17 cellular contexts compared by ENCODE assay signal in the genomic region with DNA sequence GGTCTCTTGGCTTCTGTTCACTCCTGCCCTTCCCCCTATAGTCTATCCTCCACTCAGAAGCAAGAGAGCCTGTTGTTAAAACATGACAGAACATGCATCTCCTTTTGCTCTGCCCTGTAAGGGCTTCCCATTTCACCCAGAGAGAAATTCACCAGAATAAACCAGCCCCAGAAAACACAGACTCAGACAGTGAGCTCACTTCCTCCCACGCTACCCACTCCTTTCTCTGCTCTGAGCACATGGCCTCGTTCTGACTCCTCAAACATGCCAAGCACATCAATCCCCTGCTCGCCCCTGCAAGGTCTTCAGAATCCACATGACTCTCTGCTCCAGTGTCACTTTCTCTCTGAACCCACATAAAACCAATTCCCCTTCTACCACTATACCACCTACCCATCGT. TPM values are rescaled to one million over a fixed set of nuclear protein-coding genes. Genes with fewer than 3 reads are reported as not detected.
DNase-seq lines count a peak whose midpoint lies in the region; ATAC-seq, FAIRE-seq and TF ChIP-seq lines count a peak whose summit lies in the region.
"Had no signal": no experiment of that assay in that cellular context is flagged by ENCODE, and none has a peak within 500 bp of the region (broad histone marks: within the 10 kb centered on the region; RNA-seq: fewer than 3 reads in every experiment).

No MANE protein-coding gene starts in this region.

- H4K8ac ChIP-seq in IMR-90 (ENCODE audit: low read depth in 2 of 2, low read length in 2 of 2), result peak overlapping the region; percentile 52 to 75; a peak in 2 of 4 replicates
- no peak overlapping the region for H4K8ac ChIP-seq in H1 (ENCODE audit: extremely low read depth, insufficient read depth, low read length)

- H4K91ac ChIP-seq in IMR-90 (ENCODE audit: insufficient read depth, low read depth, low read length), result peak overlapping the region; percentile 49
- no peak overlapping the region for H4K91ac ChIP-seq in H1 (replicated peaks; ENCODE audit: insufficient read length, low read length)

- peak; percentile 7 for FAIRE-seq in H1 (lab: Jason Lieb, UNC)
- FAIRE-seq: GM18507, H54, islet of Langerhans had no signal

- BruUV-seq in IMR-90 (replicated peaks; lab: Mats Ljungman, UMichigan), result no TSS peak

- TF ChIP-seq CTCF in IMR-90 (conservative IDR thresholded peaks at IDR 0.05; ENCODE audit: low read depth, low read length) (no peak), H1 (IDR thresholded peaks at IDR 0.05; ENCODE audit: control extremely low read depth in 1 of 3, insufficient read depth in 1 of 3, low read depth in 1 of 3, low read length in 3 of 3) (no peak), neural crest cell (conservative IDR thresholded peaks at IDR 0.05) (no peak)

- H2AK5ac ChIP-seq in IMR-90 (ENCODE audit: low read depth, low read length) (peak overlapping the region; percentile 45; the same call in 1 of the 2 replicates), H1 (ENCODE audit: low read depth, low read length) (no peak overlapping the region)

- H3K56ac ChIP-seq in IMR-90 (ENCODE audit: extremely low read depth, insufficient read depth, low read length), result no peak overlapping the region
- H3K56ac ChIP-seq in H1 (replicated peaks; ENCODE audit: insufficient read length, low read depth, low read length), result no peak overlapping the region

- H2BK12ac ChIP-seq in H1 (ENCODE audit: low read depth, low read length), result no peak overlapping the region

- no peaks in the 10 kb centered on the region for H4K20me1 ChIP-seq in IMR-90 (ENCODE audit: insufficient read depth, low read length)
- no peaks in the 10 kb centered on the region for H4K20me1 ChIP-seq in H1 (replicated peaks in 1 of 2; ENCODE audit: control insufficient read depth in 1 of 2, insufficient read depth in 2 of 2, low read length in 2 of 2)
- H4K20me1 ChIP-seq: BLaER1 had no signal

- H3K14ac ChIP-seq in IMR-90 (replicated peaks; ENCODE audit: low read depth, low read length), result peak overlapping the region; percentile 18
- no peak overlapping the region for H3K14ac ChIP-seq in H1 (ENCODE audit: insufficient read length)

- H3K9me3 Mint-ChIP-seq in neural crest cell, result peaks cover 12% of the 10 kb centered on the region
- H3K9me3 Mint-ChIP-seq in T-helper 2 cell treated with Interferon-gamma antibody and Interleukin-4, amounts not matched to agents 5 μg/mL and 100 μg/mL, for 36 hours, result no peaks in the 10 kb centered on the region
- H3K9me3 Mint-ChIP-seq: activated B cell treated with CpG ODN at 0.5 μM for 24 hours; activated naive CD8-positive, alpha-beta T cell treated with anti-CD3 and anti-CD28 coated beads, Interleukin-2, amount 10 ng/mL, durations not matched to agents 7 days and 5 days; dendritic cell treated with granulocyte-macrophage colony-stimulating factor and Interleukin-4, amounts not matched to agents 40 ng/mL and 50 ng/mL, for 4 days had no signal

- no peak overlapping the region for H3K4me3 Mint-ChIP-seq in neural crest cell
- H3K4me3 Mint-ChIP-seq in T-helper 2 cell treated with Interferon-gamma antibody and Interleukin-4, amounts not matched to agents 5 μg/mL and 100 μg/mL, for 36 hours, result no peak overlapping the region
- H3K4me3 Mint-ChIP-seq: activated B cell treated with CpG ODN at 0.5 μM for 24 hours; activated naive CD8-positive, alpha-beta T cell treated with anti-CD3 and anti-CD28 coated beads, Interleukin-2, amount 10 ng/mL, durations not matched to agents 7 days and 5 days; dendritic cell treated with granulocyte-macrophage colony-stimulating factor and Interleukin-4, amounts not matched to agents 40 ng/mL and 50 ng/mL, for 4 days had no signal

- H2BK120ac ChIP-seq in IMR-90 (ENCODE audit: low read depth, low read length) (peak overlapping the region; percentile 89), H1 (replicated peaks; ENCODE audit: low read depth, low read length) (no peak overlapping the region)

- H3K9ac ChIP-seq in IMR-90 (ENCODE audit: low read depth, low read length), result 0 out of 2 replicates have a peak overlapping the region, but pooled peaks have one; percentile 29
- no peak overlapping the region for H3K9ac ChIP-seq in H1 (replicated peaks in 1 of 4; ENCODE audit: extremely low read depth in 1 of 4, low read depth in 3 of 4, low read length in 3 of 4)
- H3K9ac ChIP-seq: BLaER1 had no signal

- H3K36me3 ChIP-seq in IMR-90 (ENCODE audit: control insufficient read depth, insufficient read depth, low read length), result peaks cover 7% of the 10 kb centered on the region
- peaks cover 0 to 7% (median 5%) of the 10 kb centered on the region in 4 experiments; a peak in 3 of 8 replicates for H3K36me3 ChIP-seq in H1 (ENCODE audit: control insufficient read depth in 2 of 4, insufficient read depth in 4 of 4, low read length in 3 of 4)
- H3K36me3 ChIP-seq: BLaER1 had no signal

- H3K4me1 Mint-ChIP-seq in neural crest cell, result peaks cover 33% of the 10 kb centered on the region
- H3K4me1 Mint-ChIP-seq in T-helper 2 cell treated with Interferon-gamma antibody and Interleukin-4, amounts not matched to agents 5 μg/mL and 100 μg/mL, for 36 hours (ENCODE audit: low read depth), result no peaks in the 10 kb centered on the region
- H3K4me1 Mint-ChIP-seq: activated B cell treated with CpG ODN at 0.5 μM for 24 hours; activated naive CD8-positive, alpha-beta T cell treated with anti-CD3 and anti-CD28 coated beads, Interleukin-2, amount 10 ng/mL, durations not matched to agents 7 days and 5 days had no signal

- CTCF ChIA-PET in IMR-90 (lab: Yijun Ruan, JAX), result no interaction called here
- CTCF ChIA-PET in H1 (lab: Charles Lee; ENCODE audit: partially characterized antibody), result no interaction called here

- in situ Hi-C loops in IMR-90 (cut with MboI; ENCODE audit: low sequenced_read_pairs), result no loop called here

- intact Hi-C loops in IMR-90 (cut with micrococcal nuclease), result no loop called here

- H3K4me1 ChIP-seq in IMR-90 (ENCODE audit: control insufficient read depth, insufficient read depth, low read length) (peaks cover 15% of the 10 kb centered on the region), H1 (replicated peaks in 1 of 4; ENCODE audit: control insufficient read depth in 3 of 4, insufficient read depth in 4 of 4, low read length in 3 of 4) (peaks cover 0 to 3% (median 0%) of the 10 kb centered on the region in 4 experiments; a peak in 1 of 7 replicates)
- H3K4me1 ChIP-seq: BLaER1 had no signal

- peak overlapping the region; percentile 82 for H3K23ac ChIP-seq in IMR-90 (ENCODE audit: low read depth, low read length)
- H3K23ac ChIP-seq in H1 (ENCODE audit: insufficient read length), result no peak overlapping the region

- peaks cover 5% of the 10 kb centered on the region; the same call in 1 of the 2 replicates for H3K9me1 ChIP-seq in IMR-90 (ENCODE audit: insufficient read depth, low read length)

- H2BK5ac ChIP-seq in IMR-90 (ENCODE audit: low read depth, low read length, poor library complexity, severe bottlenecking), result peak overlapping the region; percentile 79
- H2BK5ac ChIP-seq in H1 (ENCODE audit: low read depth, low read length), result no peak overlapping the region

- peak overlapping the region; percentile 81 for H3K27ac Mint-ChIP-seq in neural crest cell (ENCODE audit: unreplicated experiment)
- no peak overlapping the region for H3K27ac Mint-ChIP-seq in T-helper 2 cell treated with Interferon-gamma antibody and Interleukin-4, amounts not matched to agents 5 μg/mL and 100 μg/mL, for 36 hours
- H3K27ac Mint-ChIP-seq: activated B cell treated with CpG ODN at 0.5 μM for 24 hours; activated naive CD8-positive, alpha-beta T cell treated with anti-CD3 and anti-CD28 coated beads, Interleukin-2, amount 10 ng/mL, durations not matched to agents 7 days and 5 days; dendritic cell treated with granulocyte-macrophage colony-stimulating factor and Interleukin-4, amounts not matched to agents 40 ng/mL and 50 ng/mL, for 4 days had no signal

- H3K18ac ChIP-seq in IMR-90 (ENCODE audit: low read depth, low read length) (peak overlapping the region; percentile 86), H1 (ENCODE audit: extremely low read depth, low read length) (no peak overlapping the region; the same call in 1 of the 2 replicates)

- H3K23me2 ChIP-seq in H1 (ENCODE audit: low read depth, low read length), result no peaks in the 10 kb centered on the region

- H3K4me2 ChIP-seq in IMR-90 (ENCODE audit: low read depth, low read length), result no peak overlapping the region
- H3K4me2 ChIP-seq in H1 (ENCODE audit: insufficient read depth in 1 of 2, low read depth in 2 of 2, low read length in 2 of 2), result no peak overlapping the region
- H3K4me2 ChIP-seq: BLaER1 had no signal

- H3K4ac ChIP-seq in IMR-90 (ENCODE audit: low read depth, low read length), result peak overlapping the region; percentile 49
- H3K4ac ChIP-seq in H1 (replicated peaks; ENCODE audit: insufficient read length, low read depth, low read length), result no peak overlapping the region

- no peaks in the 10 kb centered on the region for H3K27me3 Mint-ChIP-seq in neural crest cell (ENCODE audit: low read depth)
- no peaks in the 10 kb centered on the region for H3K27me3 Mint-ChIP-seq in T-helper 2 cell treated with Interferon-gamma antibody and Interleukin-4, amounts not matched to agents 5 μg/mL and 100 μg/mL, for 36 hours (ENCODE audit: low read depth)
- H3K27me3 Mint-ChIP-seq: activated B cell treated with CpG ODN at 0.5 μM for 24 hours; activated naive CD8-positive, alpha-beta T cell treated with anti-CD3 and anti-CD28 coated beads, Interleukin-2, amount 10 ng/mL, durations not matched to agents 7 days and 5 days had no signal

- no peak for TF ChIP-seq POLR2A in IMR-90 (IDR thresholded peaks at IDR 0.05; ENCODE audit: low read depth, low read length)
- TF ChIP-seq POLR2A in H1 (IDR thresholded peaks at IDR 0.05; ENCODE audit: control extremely low read depth in 1 of 2, low read depth in 2 of 2, low read length in 2 of 2), result no peak

- H3K27me3 ChIP-seq in IMR-90 (ENCODE audit: control insufficient read depth, insufficient read depth, low read length) (no peaks in the 10 kb centered on the region), H1 (replicated peaks in 1 of 4; ENCODE audit: control insufficient read depth in 3 of 4, extremely low read depth in 1 of 4, insufficient read depth in 3 of 4, low read length in 3 of 4) (no peaks in the 10 kb centered on the region)

- DNase-seq in Daoy (ENCODE audit: low read depth) (peak; percentile 35), IMR-90 (peak; percentile 65), H1 (ENCODE audit: low read depth in 1 of 2, low spot score in 2 of 2) (no peak), neural crest cell (ENCODE audit: low read depth, low spot score) (no peak), NCI-H1417 (lab: John Stamatoyannopoulos, UW) (no peak), NCI-H1436 treated with DMSO at 0.1 percent for 48 hours (lab: John Stamatoyannopoulos, UW) (no peak), C1 segment of cervical spinal cord (lab: John Stamatoyannopoulos, UW) (no peak)
- no peak for DNase-seq in T-helper 2 cell treated with Interferon-gamma antibody and Interleukin-4, amounts not matched to agents 5 μg/mL and 100 μg/mL, for 36 hours (ENCODE audit: low spot score)
- DNase-seq: activated B cell treated with CpG ODN at 0.5 μM for 24 hours; activated naive CD8-positive, alpha-beta T cell treated with anti-CD3 and anti-CD28 coated beads, Interleukin-2, amount 10 ng/mL, durations not matched to agents 7 days and 5 days; NCI-H2227 treated with DMSO at 0.1 percent for 48 hours; stimulated activated naive CD4-positive, alpha-beta T cell had no signal

- H2AFZ ChIP-seq in IMR-90 (replicated peaks; ENCODE audit: low read length, poor library complexity) (no peak overlapping the region), H1 (ENCODE audit: low read length) (no peak overlapping the region)

- H2BK20ac ChIP-seq in IMR-90 (ENCODE audit: low read depth, low read length) (peak overlapping the region; percentile 40), H1 (ENCODE audit: low read length) (no peak overlapping the region)

- no peak for TF ChIP-seq RAD21 in IMR-90 (IDR thresholded peaks at IDR 0.05; ENCODE audit: low read length)
- TF ChIP-seq RAD21 in H1 (IDR thresholded peaks at IDR 0.05 in 1 of 2, conservative IDR thresholded peaks at IDR 0.05 in 1 of 2; ENCODE audit: low read depth in 2 of 2, low read length in 2 of 2), result no peak

- H3K4me3 ChIP-seq in IMR-90 (ENCODE audit: insufficient read depth, low read depth, low read length) (no peak overlapping the region), H1 (ENCODE audit: extremely low read depth in 1 of 4, insufficient read depth in 2 of 4, low read depth in 3 of 4, low read length in 4 of 4) (no peak overlapping the region)
- H3K4me3 ChIP-seq: BLaER1 had no signal

- H4K5ac ChIP-seq in IMR-90 (ENCODE audit: low read depth, low read length) (peak overlapping the region; percentile 69; the same call in 1 of the 2 replicates), H1 (ENCODE audit: insufficient read length, low read depth, low read length) (no peak overlapping the region)

- H3K36me3 Mint-ChIP-seq in neural crest cell (ENCODE audit: low read depth), result peaks cover 22% of the 10 kb centered on the region
- no peaks in the 10 kb centered on the region for H3K36me3 Mint-ChIP-seq in T-helper 2 cell treated with Interferon-gamma antibody and Interleukin-4, amounts not matched to agents 5 μg/mL and 100 μg/mL, for 36 hours (ENCODE audit: low read depth)
- H3K36me3 Mint-ChIP-seq: activated naive CD8-positive, alpha-beta T cell treated with anti-CD3 and anti-CD28 coated beads, Interleukin-2, amount 10 ng/mL, durations not matched to agents 7 days and 5 days had no signal

- H3K79me2 ChIP-seq in H1 (ENCODE audit: control insufficient read depth in 1 of 2, insufficient read depth in 2 of 2, low read length in 2 of 2), result peaks cover 3 to 70% of the 10 kb centered on the region in 2 experiments; a peak in 3 of 4 replicates

- dilution Hi-C loops in IMR-90 (cut with HindIII; ENCODE audit: low sequenced_read_pairs, unreplicated experiment), result no loop called here

- H2BK15ac ChIP-seq in IMR-90 (ENCODE audit: low read depth, low read length) (peak overlapping the region; percentile 40; the same call in 2 of the 3 replicates), H1 (ENCODE audit: low read length) (no peak overlapping the region)

- 50 to 100% methylated on average over 1 of the region's 4 CpGs for WGBS in IMR-90 (ENCODE audit: extremely low coverage in 2 of 2, insufficient read length in 1 of 2), 2 experiments
- 78% methylated on average over 4 of the region's 4 CpGs; no CpG with 5 or more reads in 1 of the 2 experiments for WGBS in H1 (ENCODE audit: extremely low coverage in 1 of 2, insufficient coverage in 1 of 2, insufficient read length in 1 of 2, insufficient replicate concordance in 2 of 2, low coverage in 1 of 2, low lambda C conversion rate in 2 of 2, missing lambda C conversion rate in 1 of 2), 2 experiments

- H2AK9ac ChIP-seq in IMR-90 (replicated peaks; ENCODE audit: low read depth, low read length, poor library complexity), result no peak overlapping the region

- POLR2A ChIA-PET in IMR-90 (lab: Charles Lee; ENCODE audit: unreplicated experiment), result no interaction called here
- POLR2A ChIA-PET in H1 (lab: Charles Lee; ENCODE audit: partially characterized antibody), result no interaction called here

- peaks cover 16 to 52% of the 10 kb centered on the region in 2 experiments for H3K79me1 ChIP-seq in IMR-90 (ENCODE audit: low read depth in 1 of 2, low read length in 2 of 2)
- H3K79me1 ChIP-seq in H1 (ENCODE audit: low read depth, low read length), result no peaks in the 10 kb centered on the region

- TF ChIP-seq EP300 in H1 (IDR thresholded peaks at IDR 0.05; ENCODE audit: borderline replicate concordance in 1 of 2, low read depth in 2 of 2, low read length in 2 of 2), result no peak

- H3K27ac ChIP-seq in IMR-90 (ENCODE audit: insufficient read depth, low read length), result peak overlapping the region; percentile 98
- H3K27ac ChIP-seq in H1 (ENCODE audit: low read depth, low read length), result no peak overlapping the region
- H3K27ac ChIP-seq: BLaER1 had no signal

- peak; percentile 46 for ATAC-seq in IMR-90 (ENCODE audit: low read depth)

- H3K9me3 ChIP-seq in IMR-90 (ENCODE audit: control insufficient read depth, insufficient read depth, low read length) (peaks cover 10% of the 10 kb centered on the region), H1 (ENCODE audit: insufficient read depth in 2 of 2, low read depth in 1 of 2, low read length in 1 of 2) (peaks cover 0 to 2% of the 10 kb centered on the region in 2 experiments; a peak in 1 of 4 replicates)

RNA-seq across cellular contexts. Expression of a gene that starts 50.4 kb away (rescaled TPM):
- 25.7 and 33.2 TPM in 2 replicates for total RNA-seq in Daoy (2014; rRNA removed; shearing (Covaris generic))
- total RNA-seq in IMR-90 (2012; rRNA removed) (63.0 and 106 TPM in 2 replicates), neural crest cell (47.1 and 48.1 TPM in 2 replicates)
- polyA plus RNA-seq in IMR-90 (2012; rRNA removed) (36.6 and 37.2 TPM in 2 replicates), H1 (2011; rRNA removed) (12.9 and 24.1 TPM in 2 replicates)
- 20.5 and 31.0 TPM in 2 replicates for polyA plus RNA-seq in IMR-90 (2012; cell fraction: cytosol; rRNA removed)
- 59.5 and 115 TPM in 2 replicates for polyA plus RNA-seq in IMR-90 (2012; cell fraction: nucleus; rRNA removed; ENCODE audit: low replicate concordance)
- 49.3 and 54.3 TPM in 2 replicates for total RNA-seq in H1 (2021; fragmentation: NEBNext Ultra II Directional; extraction: Animal tissue kit (Norgen Biotek cat#: 25700))
- polyA plus RNA-seq in H1 (2011; cell fraction: cytosol; rRNA removed), result 10.9 TPM
- polyA plus RNA-seq in H1 (2011; cell fraction: nucleus; rRNA removed), result 69.5 TPM
- 18.1 to 29.4 TPM (median 26.4 TPM) in 4 replicates for polyA plus RNA-seq in H1 (2012, experiment 1 of 2)
- 1.2 TPM for polyA plus RNA-seq in H1 (2012, experiment 2 of 2)
- polyA plus RNA-seq in H1 (2013, experiment 1 of 2), result 30.0 TPM
- 28.2 TPM for polyA plus RNA-seq in H1 (2013, experiment 2 of 2)
- 51.7 and 62.9 TPM in 2 replicates for polyA minus RNA-seq in H1 (2011; rRNA and poly(A)+ RNA removed)
- 16.3 TPM for polyA minus RNA-seq in H1 (2011; cell fraction: cytosol; rRNA and poly(A)+ RNA removed)
- polyA minus RNA-seq in H1 (2011; cell fraction: nucleus; rRNA and poly(A)+ RNA removed), result 98.4 TPM

Comparison
In these comparisons a context has a peak if more than half of its experiments do, and no peak if none do; other contexts are left out.
1. DNase-seq: peak in Daoy (single experiment) and IMR-90 (single experiment); none in H1 (0 of 2), neural crest cell (single experiment), T-helper 2 cell treated with Interferon-gamma antibody and Interleukin-4, amounts not matched to agents 5 μg/mL and 100 μg/mL, for 36 hours (single experiment), NCI-H1417 (0 of 3), NCI-H1436 treated with DMSO at 0.1 percent for 48 hours (single experiment) and C1 segment of cervical spinal cord (0 of 14).